In genomic region chr1:241470908-241471610, GRCh38 we compare ENCODE assay signal across 21 cellular contexts. TPM values are rescaled to one million over a fixed set of nuclear protein-coding genes. Genes with fewer than 3 reads are reported as not detected.
DNase-seq lines count a peak whose midpoint lies in the region; TF ChIP-seq lines count a peak whose summit lies in the region.
"Had no signal": no experiment of that assay in that cellular context is flagged by ENCODE, and none has a peak within 500 bp of the region (broad histone marks: within the 10 kb centered on the region; RNA-seq: fewer than 3 reads in every experiment).

No MANE protein-coding gene starts in this region.

- in situ Hi-C loops in G401 (cut with HindIII; ENCODE audit: low sequenced_read_pairs), result no loop called here
- in situ Hi-C loops in HAP-1 (cut with MboI; ENCODE audit: low sequenced_read_pairs), result no loop called here

- H3K4me1 Mint-ChIP-seq in type B pancreatic cell (ENCODE audit: unreplicated experiment), result no peaks in the 10 kb centered on the region
- H3K4me1 Mint-ChIP-seq: CD4-positive, alpha-beta memory T cell had no signal

- H3K36me3 ChIP-seq in HAP-1 (replicated peaks), result no peaks in the 10 kb centered on the region
- H3K36me3 ChIP-seq: SJCRH30 had no signal

- H3K9me3 Mint-ChIP-seq in type B pancreatic cell, result no peaks in the 10 kb centered on the region

- intact Hi-C loops in dorsolateral prefrontal cortex (cut with DNase I), result no loop called here

- TF ChIP-seq CTCF in dorsolateral prefrontal cortex (IDR thresholded peaks at IDR 0.05 in 54 of 56, conservative IDR thresholded peaks at IDR 0.05 in 2 of 56; ENCODE audit: low read depth in 1 of 56, partially characterized antibody in 56 of 56) (no peak), type B pancreatic cell (conservative IDR thresholded peaks at IDR 0.05) (no peak)

- H3K9me3 ChIP-seq in HAP-1, result no peaks in the 10 kb centered on the region
- H3K9me3 ChIP-seq: SJCRH30 had no signal

- no peak overlapping the region for H3K27ac Mint-ChIP-seq in type B pancreatic cell
- H3K27ac Mint-ChIP-seq: CD4-positive, alpha-beta memory T cell had no signal

- DNase-seq in G401 (ENCODE audit: low spot score) (peak; percentile 89), NCI-H82 (lab: John Stamatoyannopoulos, UW) (peak; percentile 62), dorsolateral prefrontal cortex (peak in 6 of 10 donors; percentile 10 to 72 (median 38)), occipital lobe (lab: John Stamatoyannopoulos, UW) (peak; percentile 6), T-helper 9 cell (no peak), HAP-1 (ENCODE audit: low spot score in 2 of 2) (no peak), AML-193 (lab: John Stamatoyannopoulos, UW) (no peak), type B pancreatic cell (ENCODE audit: extremely low spot score, unreplicated experiment) (no peak)
- DNase-seq: CD4-positive, alpha-beta memory T cell; COR-L47; GDM1; H7; Kasumi-1; NCI-H1092 treated with DMSO at 0.1 percent for 48 hours; NCI-H1436; NCI-H2029; NCI-H446; NCI-H526 treated with DMSO at 0.1 percent for 48 hours; NK-92 treated with Interleukin-12 subunit alpha and Interleukin-12 subunit beta, amount 100 ng/mL, for 24 hours; PC-9; SJCRH30 had no signal

- no peak overlapping the region for H3K4me3 Mint-ChIP-seq in type B pancreatic cell
- H3K4me3 Mint-ChIP-seq: CD4-positive, alpha-beta memory T cell had no signal

- no peaks in the 10 kb centered on the region for H3K36me3 Mint-ChIP-seq in type B pancreatic cell
- H3K36me3 Mint-ChIP-seq: CD4-positive, alpha-beta memory T cell had no signal

- H3K4me1 ChIP-seq in HAP-1, result no peaks in the 10 kb centered on the region

- no peaks in the 10 kb centered on the region for H3K27me3 ChIP-seq in dorsolateral prefrontal cortex
- H3K27me3 ChIP-seq in HAP-1 (ENCODE audit: low read depth), result peaks cover 4% of the 10 kb centered on the region; the same call in 1 of the 2 replicates
- H3K27me3 ChIP-seq: SJCRH30 had no signal

- peak overlapping the region in 1 of 59 donors; percentile 17 for H3K4me3 ChIP-seq in dorsolateral prefrontal cortex
- H3K4me3 ChIP-seq in HAP-1, result no peak overlapping the region
- H3K4me3 ChIP-seq: PC-9, SJCRH30 had no signal

- peak overlapping the region in 16 of 59 donors; percentile 10 to 70 (median 36) for H3K27ac ChIP-seq in dorsolateral prefrontal cortex
- H3K27ac ChIP-seq: PC-9, SJCRH30 had no signal

- H3K27me3 Mint-ChIP-seq in type B pancreatic cell, result peaks cover 3% of the 10 kb centered on the region

RNA-seq across cellular contexts. Expression of gene FH, which starts 48.5 kb away (rescaled TPM):
- total RNA-seq in G401 (2014; rRNA removed; shearing (Covaris generic)), result 126 and 145 TPM in 2 replicates
- 10 to 100 TPM; 31.3 to 78.1 (median 59.0) TPM for total RNA-seq in dorsolateral prefrontal cortex
- 56.9 TPM for total RNA-seq in occipital lobe
- total RNA-seq in type B pancreatic cell (ENCODE audit: low replicate concordance), result 79.9 and 84.0 TPM in 2 replicates

Comparison
In these comparisons a context has a peak if more than half of its experiments do, and no peak if none do; other contexts are left out.
1. DNase-seq: peak in G401 (single experiment), NCI-H82 (single experiment), dorsolateral prefrontal cortex (6 of 10) and occipital lobe (single experiment); none in T-helper 9 cell (single experiment), HAP-1 (0 of 2), AML-193 (0 of 2) and type B pancreatic cell (single experiment).